In genomic region chr20:62031462-62032092, GRCh38 we compare ENCODE assay signal across 14 cellular contexts. TPM values are rescaled to one million over a fixed set of nuclear protein-coding genes. Genes with fewer than 3 reads are reported as not detected.
DNase-seq lines count a peak whose midpoint lies in the region; ATAC-seq and TF ChIP-seq lines count a peak whose summit lies in the region.
"Had no signal": no experiment of that assay in that cellular context is flagged by ENCODE, and none has a peak within 500 bp of the region (broad histone marks: within the 10 kb centered on the region; RNA-seq: fewer than 3 reads in every experiment).

No MANE protein-coding gene starts in this region.

- peak overlapping the region; percentile 94 for H3K27ac ChIP-seq in neutrophil
- H3K27ac ChIP-seq: coronary artery, thyroid gland had no signal

- H3K4me2 ChIP-seq in Loucy (ENCODE audit: low read depth, low read length, poor library complexity, severe bottlenecking), result peak overlapping the region; percentile 41

- H3K79me2 ChIP-seq in Loucy (ENCODE audit: insufficient read depth, low read length), result peaks cover 97% of the 10 kb centered on the region

- peaks cover 6% of the 10 kb centered on the region for H3K36me3 Mint-ChIP-seq in activated T-cell treated with anti-CD3 and anti-CD28 coated beads, Interleukin-2, amount 50 U/mL, for 24 hours (ENCODE audit: low read depth)
- H3K36me3 Mint-ChIP-seq in activated naive CD8-positive, alpha-beta T cell treated with anti-CD3 and anti-CD28 coated beads, Interleukin-2, amount 10 ng/mL, durations not matched to agents 7 days and 5 days, result peaks cover 3% of the 10 kb centered on the region
- no peaks in the 10 kb centered on the region for H3K36me3 Mint-ChIP-seq in chondrocyte (ENCODE audit: low read depth)

- H4K20me1 ChIP-seq in Loucy (ENCODE audit: insufficient read depth, low read length, poor library complexity, severe bottlenecking), result peaks cover 21% of the 10 kb centered on the region

- no peak for ATAC-seq in activated naive CD8-positive, alpha-beta T cell treated with anti-CD3 and anti-CD28 coated beads, Interleukin-2, amount 10 ng/mL, durations not matched to agents 7 days and 5 days (ENCODE audit: low read depth)
- ATAC-seq in GM18867 (IDR thresholded peaks at IDR 0.05; ENCODE audit: unreplicated experiment), result no peak

- no peak for DNase-seq in activated T-cell treated with anti-CD3 and anti-CD28 coated beads, Interleukin-2, amount 50 U/mL, for 24 hours
- DNase-seq in activated T-cell treated with anti-CD3 and anti-CD28 coated beads, Interleukin-2, amount 50 U/mL, for 48 hours, result no peak
- no peak for DNase-seq in activated naive CD8-positive, alpha-beta T cell treated with anti-CD3 and anti-CD28 coated beads, Interleukin-2, amount 10 ng/mL, durations not matched to agents 7 days and 5 days
- DNase-seq in epidermal melanocyte (ENCODE audit: insufficient read length, low spot score) (no peak), chondrocyte (ENCODE audit: low spot score) (no peak)
- DNase-seq: activated CD8-positive, alpha-beta memory T cell treated with anti-CD3 and anti-CD28 coated beads for 24 hours; amniotic stem cell; DMS 273 treated with DMSO at 0.1 percent for 48 hours; NCI-H345; thyroid gland had no signal

- H3K9me2 ChIP-seq in Loucy (replicated peaks; ENCODE audit: low read depth, low read length), result no peaks in the 10 kb centered on the region

- H3K27me3 ChIP-seq in Loucy (ENCODE audit: insufficient read depth, low read length, poor library complexity, severe bottlenecking) (no peaks in the 10 kb centered on the region), neutrophil (no peaks in the 10 kb centered on the region)
- H3K27me3 ChIP-seq: thyroid gland had no signal

- POLR2A ChIA-PET in activated naive CD8-positive, alpha-beta T cell treated with anti-CD3 and anti-CD28 coated beads, Interleukin-2, amount 10 ng/mL, durations not matched to agents 7 days and 5 days (lab: Charles Lee), result interaction anchor here (1.4 kb wide), 1 partner anchor 35 kb away, joined by 5 read pairs; no protein-coding TSS in a partner anchor

- peaks cover 65% of the 10 kb centered on the region for H3K4me1 Mint-ChIP-seq in activated T-cell treated with anti-CD3 and anti-CD28 coated beads, Interleukin-2, amount 50 U/mL, for 24 hours (ENCODE audit: low read depth)
- H3K4me1 Mint-ChIP-seq in activated naive CD8-positive, alpha-beta T cell treated with anti-CD3 and anti-CD28 coated beads, Interleukin-2, amount 10 ng/mL, durations not matched to agents 7 days and 5 days, result peaks cover 26% of the 10 kb centered on the region
- H3K4me1 Mint-ChIP-seq in chondrocyte (ENCODE audit: low read depth), result peaks cover 30% of the 10 kb centered on the region

- H3K27me3 Mint-ChIP-seq in activated T-cell treated with anti-CD3 and anti-CD28 coated beads, Interleukin-2, amount 50 U/mL, for 24 hours, result no peaks in the 10 kb centered on the region
- no peaks in the 10 kb centered on the region for H3K27me3 Mint-ChIP-seq in activated naive CD8-positive, alpha-beta T cell treated with anti-CD3 and anti-CD28 coated beads, Interleukin-2, amount 10 ng/mL, durations not matched to agents 7 days and 5 days
- H3K27me3 Mint-ChIP-seq in chondrocyte (ENCODE audit: low read depth), result no peaks in the 10 kb centered on the region

- peak overlapping the region; percentile 19 for H3K4me3 Mint-ChIP-seq in activated T-cell treated with anti-CD3 and anti-CD28 coated beads, Interleukin-2, amount 50 U/mL, for 24 hours
- peak overlapping the region; percentile 2 for H3K4me3 Mint-ChIP-seq in activated naive CD8-positive, alpha-beta T cell treated with anti-CD3 and anti-CD28 coated beads, Interleukin-2, amount 10 ng/mL, durations not matched to agents 7 days and 5 days
- no peak overlapping the region for H3K4me3 Mint-ChIP-seq in chondrocyte (ENCODE audit: unreplicated experiment)

- TF ChIP-seq CTCF in Loucy (conservative IDR thresholded peaks at IDR 0.05; ENCODE audit: low read length), result no peak
- no peak for TF ChIP-seq CTCF in neutrophil (IDR thresholded peaks at IDR 0.05)
- TF ChIP-seq CTCF in chondrocyte (IDR thresholded peaks at IDR 0.05), result no peak

- no peaks in the 10 kb centered on the region for H3K9me3 Mint-ChIP-seq in activated T-cell treated with anti-CD3 and anti-CD28 coated beads, Interleukin-2, amount 50 U/mL, for 24 hours
- no peaks in the 10 kb centered on the region for H3K9me3 Mint-ChIP-seq in activated naive CD8-positive, alpha-beta T cell treated with anti-CD3 and anti-CD28 coated beads, Interleukin-2, amount 10 ng/mL, durations not matched to agents 7 days and 5 days
- no peaks in the 10 kb centered on the region for H3K9me3 Mint-ChIP-seq in chondrocyte (ENCODE audit: low read depth)

- peaks cover 27% of the 10 kb centered on the region for H3K4me1 ChIP-seq in Loucy (ENCODE audit: insufficient read depth, low read length, poor library complexity, severe bottlenecking)
- H3K4me1 ChIP-seq in neutrophil (ENCODE audit: control insufficient read depth in 1 of 2, insufficient read depth in 1 of 2, low read depth in 1 of 2, low read length in 1 of 2), result peaks cover 27 to 34% of the 10 kb centered on the region in 2 experiments

- no peaks in the 10 kb centered on the region for H3K9me3 ChIP-seq in Loucy (ENCODE audit: insufficient read depth, low read depth, low read length)
- H3K9me3 ChIP-seq in neutrophil, result no peaks in the 10 kb centered on the region
- H3K9me3 ChIP-seq: thyroid gland had no signal

- H3F3A ChIP-seq in Loucy (ENCODE audit: low read depth), result no peaks in the 10 kb centered on the region

- no peak overlapping the region for H2AFZ ChIP-seq in Loucy (ENCODE audit: low read length)

- no peak overlapping the region for H3K9ac ChIP-seq in Loucy (ENCODE audit: low read depth, low read length, poor library complexity, severe bottlenecking)

- no peaks in the 10 kb centered on the region for H3K36me3 ChIP-seq in Loucy (ENCODE audit: insufficient read depth, low read length)
- no peaks in the 10 kb centered on the region for H3K36me3 ChIP-seq in neutrophil
- H3K36me3 ChIP-seq: thyroid gland had no signal

- H3K4me3 ChIP-seq in Loucy (ENCODE audit: low read length, poor library complexity, severe bottlenecking), result no peak overlapping the region
- peak overlapping the region; percentile 48 to 49 for H3K4me3 ChIP-seq in neutrophil (ENCODE audit: low read depth in 1 of 2, low read length in 1 of 2)
- H3K4me3 ChIP-seq: coronary artery, thyroid gland had no signal

- H3K27ac Mint-ChIP-seq in activated T-cell treated with anti-CD3 and anti-CD28 coated beads, Interleukin-2, amount 50 U/mL, for 24 hours, result peak overlapping the region; percentile 93
- H3K27ac Mint-ChIP-seq in activated naive CD8-positive, alpha-beta T cell treated with anti-CD3 and anti-CD28 coated beads, Interleukin-2, amount 10 ng/mL, durations not matched to agents 7 days and 5 days, result peak overlapping the region; percentile 61
- H3K27ac Mint-ChIP-seq in chondrocyte (ENCODE audit: unreplicated experiment), result no peak overlapping the region

RNA-seq across cellular contexts. Expression of gene TAF4, which starts 34.1 kb away (rescaled TPM):
- 10 to 100 TPM; 22.6 to 23.8 TPM for total RNA-seq in activated naive CD8-positive, alpha-beta T cell treated with anti-CD3 and anti-CD28 coated beads, Interleukin-2, amount 10 ng/mL, durations not matched to agents 7 days and 5 days
- 11.5 to 16.3 TPM (median 14.8 TPM) in 3 replicates for total RNA-seq in chondrocyte
